10 cellular contexts compared by ENCODE assay signal in genomic region chr3:187747506-187747905, GRCh38. TPM values are rescaled to one million over a fixed set of nuclear protein-coding genes. Genes with fewer than 3 reads are reported as not detected.
DNase-seq lines count a peak whose midpoint lies in the region; ATAC-seq and TF ChIP-seq lines count a peak whose summit lies in the region.
"Had no signal": no experiment of that assay in that cellular context is flagged by ENCODE, and none has a peak within 500 bp of the region (broad histone marks: within the 10 kb centered on the region; RNA-seq: fewer than 3 reads in every experiment).

No MANE protein-coding gene starts in this region.

- H3K4me1 Mint-ChIP-seq in natural killer cell treated with Interleukin-12 subunit alpha and Interleukin-12 subunit beta and Interleukin-15 and Interleukin-18, amount 100 ng/mL, for 72 hours (ENCODE audit: low read depth in 2 of 2): peaks cover 43 to 68% of the 10 kb centered on the region in 2 donors

- TF ChIP-seq CTCF in heart right ventricle (IDR thresholded peaks at IDR 0.05) (no peak), uterus (IDR thresholded peaks at IDR 0.05) (no peak)

- peak overlapping the region; percentile 99 for H3K4me3 Mint-ChIP-seq in natural killer cell treated with Interleukin-12 subunit alpha and Interleukin-12 subunit beta and Interleukin-15 and Interleukin-18, amount 100 ng/mL, for 72 hours

- H3K36me3 ChIP-seq in heart right ventricle (no peaks in the 10 kb centered on the region), uterus (no peaks in the 10 kb centered on the region), MG63 (no peaks in the 10 kb centered on the region)

- H3K27ac Mint-ChIP-seq in natural killer cell treated with Interleukin-12 subunit alpha and Interleukin-12 subunit beta and Interleukin-15 and Interleukin-18, amount 100 ng/mL, for 72 hours: peak overlapping the region; percentile 99 to 100

- intact Hi-C loops in heart right ventricle (cut with DNase I) (loop anchor here (2.0 to 10.0 kb wide), 22 partner anchors 200 to 1397 kb away; partner anchors contain the start of gene LPP (in 4 of the 10)), cardiac septum (cut with DNase I) (loop anchor here (2.0 to 5.0 kb wide), 5 partner anchors 215 to 600 kb away; no protein-coding TSS in a partner anchor), uterus (cut with DNase I; ENCODE audit: low total_unique reads) (loop anchor here (10.0 kb wide), 1 partner anchor 307 kb away; no protein-coding TSS in a partner anchor)

- ATAC-seq in heart right ventricle (no peak), GM21786 (IDR thresholded peaks at IDR 0.05; ENCODE audit: unreplicated experiment) (no peak)
- no peak for ATAC-seq in natural killer cell treated with Interleukin-12 subunit alpha and Interleukin-12 subunit beta and Interleukin-15 and Interleukin-18, amount 100 ng/mL, for 72 hours

- no peaks in the 10 kb centered on the region for H3K9me3 Mint-ChIP-seq in natural killer cell treated with Interleukin-12 subunit alpha and Interleukin-12 subunit beta and Interleukin-15 and Interleukin-18, amount 100 ng/mL, for 72 hours

- 34 to 36% methylated on average over 5 of the region's 5 CpGs for WGBS in heart right ventricle, 2 donors

- H3K4me1 ChIP-seq in heart right ventricle (peaks cover 0 to 45% (median 15%) of the 10 kb centered on the region in 9 donors), uterus (peaks cover 4 to 8% of the 10 kb centered on the region in 2 donors)

- H3K4me3 ChIP-seq in heart right ventricle: peak overlapping the region in 7 of 10 donors; percentile 60 to 95 (median 74)
- no peak overlapping the region for H3K4me3 ChIP-seq in uterus
- no peak overlapping the region for H3K4me3 ChIP-seq in MG63

- peaks cover 8% of the 10 kb centered on the region for H3K36me3 Mint-ChIP-seq in natural killer cell treated with Interleukin-12 subunit alpha and Interleukin-12 subunit beta and Interleukin-15 and Interleukin-18, amount 100 ng/mL, for 72 hours

- H3K27me3 ChIP-seq in heart right ventricle (no peaks in the 10 kb centered on the region), uterus (no peaks in the 10 kb centered on the region), MG63 (no peaks in the 10 kb centered on the region)

- TF ChIP-seq POLR2A in uterus (IDR thresholded peaks at IDR 0.05): no peak

- DNase-seq in heart right ventricle (no peak), cardiac septum (ENCODE audit: low spot score) (no peak), caudate nucleus (lab: John Stamatoyannopoulos, UW) (no peak), uterus (no peak), MG63 (no peak), NCI-H446 (lab: John Stamatoyannopoulos, UW) (no peak)
- no peak for DNase-seq in natural killer cell treated with Interleukin-12 subunit alpha and Interleukin-12 subunit beta and Interleukin-15 and Interleukin-18, amount 100 ng/mL, for 72 hours (ENCODE audit: low spot score)

- H3K27me3 Mint-ChIP-seq in natural killer cell treated with Interleukin-12 subunit alpha and Interleukin-12 subunit beta and Interleukin-15 and Interleukin-18, amount 100 ng/mL, for 72 hours: no peaks in the 10 kb centered on the region

- peak overlapping the region; percentile 85 to 100 (median 99) for H3K27ac ChIP-seq in heart right ventricle
- peak overlapping the region; percentile 100 for H3K27ac ChIP-seq in caudate nucleus (ENCODE audit: low read depth, low read length)
- H3K27ac ChIP-seq in uterus: peak overlapping the region; percentile 98 to 100

- H3K9me3 ChIP-seq in heart right ventricle (no peaks in the 10 kb centered on the region), uterus (no peaks in the 10 kb centered on the region), MG63 (no peaks in the 10 kb centered on the region)

RNA-seq across cellular contexts. Expression of gene BCL6, which starts 2.2 kb away (rescaled TPM):
- total RNA-seq in heart right ventricle (100 to 1,000 TPM in 2 of 10 donors, 10 to 100 TPM in 8; 27.9 to 154 (median 51.7) TPM), cardiac septum (67.4 TPM), uterus (100 to 1,000 TPM in 1 of 4 donors, 10 to 100 TPM in 2, 1 to 10 TPM in 1; 6.6 to 188 (median 51.0) TPM)
- 10 to 100 TPM; 33.9 to 52.2 TPM for polyA plus RNA-seq in heart right ventricle
- total RNA-seq in natural killer cell treated with Interleukin-12 subunit alpha and Interleukin-12 subunit beta and Interleukin-15 and Interleukin-18, amount 100 ng/mL, for 72 hours: 100 to 1,000 TPM in 1 of 2 donors, 10 to 100 TPM in 1; 67.8 to 158 TPM
- total RNA-seq in MG63 (2014; rRNA removed; shearing (Covaris generic); ENCODE audit: low replicate concordance): 5.5 and 6.2 TPM in 2 replicates

RNA-seq across cellular contexts. Expression of gene RTP2, which starts 45.1 kb away (rescaled TPM):
- total RNA-seq in heart right ventricle: not detected
- not detected for polyA plus RNA-seq in heart right ventricle
- not detected for total RNA-seq in cardiac septum
- not detected for total RNA-seq in natural killer cell treated with Interleukin-12 subunit alpha and Interleukin-12 subunit beta and Interleukin-15 and Interleukin-18, amount 100 ng/mL, for 72 hours
- total RNA-seq in uterus: not detected
- not detected in 2 replicates for total RNA-seq in MG63 (2014; rRNA removed; shearing (Covaris generic); ENCODE audit: low replicate concordance)
- polyA plus RNA-seq: adipose tissue, CD14-positive monocyte had no signal

Comparison
In these comparisons a context has a peak if more than half of its experiments do, and no peak if none do; other contexts are left out.
1. H3K4me3 ChIP-seq: peak in heart right ventricle (7 of 10); none in uterus (0 of 2) and MG63 (single experiment).
2. Peak in every context shown above with its lines, with median percentiles within 50 percentile points of each other: H3K27ac ChIP-seq.